ENCODE assay signal across 17 cellular contexts in genomic region chr15:29566914-29567313, GRCh38.
DNase-seq lines count a peak whose midpoint lies in the region.
"Had no signal": no experiment of that assay in that cellular context is flagged by ENCODE, and none has a peak within 500 bp of the region (broad histone marks: within the 10 kb centered on the region; RNA-seq: fewer than 3 reads in every experiment).

No MANE protein-coding gene starts in this region.

- DNase-seq in NCI-H1417 (lab: John Stamatoyannopoulos, UW) (peak in 2 of 3 experiments; percentile 11 to 48), NCI-H1417 treated with DMSO at 0.1 percent for 48 hours (lab: John Stamatoyannopoulos, UW) (no peak), NCI-H1092 treated with DMSO at 0.1 percent for 48 hours (lab: John Stamatoyannopoulos, UW) (peak; percentile 14), iPS-NIHi11 (ENCODE audit: low spot score) (peak; percentile 49), amniotic stem cell (lab: John Stamatoyannopoulos, UW) (no peak), NCI-H446 (lab: John Stamatoyannopoulos, UW) (no peak), mucosa of gallbladder (ENCODE audit: low spot score) (no peak)
- DNase-seq in central memory CD4-positive, alpha-beta T cell: no peak
- DNase-seq: DMS79 treated with DMSO at 0.1 percent for 48 hours, GF-D8, GOT3, KBM-7, NCI-H1105, NCI-H1930, NCI-H524 treated with DMSO at 0.1 percent for 48 hours, PC-9, T-cell had no signal

Comparison
In these comparisons a context has a peak if more than half of its experiments do, and no peak if none do; other contexts are left out.
1. DNase-seq: peak in NCI-H1417 (2 of 3), NCI-H1092 treated with DMSO at 0.1 percent for 48 hours (single experiment) and iPS-NIHi11 (single experiment); none in NCI-H1417 treated with DMSO at 0.1 percent for 48 hours (single experiment), amniotic stem cell (single experiment), NCI-H446 (0 of 2), mucosa of gallbladder (single experiment) and central memory CD4-positive, alpha-beta T cell (single experiment).